In the genomic region with DNA sequence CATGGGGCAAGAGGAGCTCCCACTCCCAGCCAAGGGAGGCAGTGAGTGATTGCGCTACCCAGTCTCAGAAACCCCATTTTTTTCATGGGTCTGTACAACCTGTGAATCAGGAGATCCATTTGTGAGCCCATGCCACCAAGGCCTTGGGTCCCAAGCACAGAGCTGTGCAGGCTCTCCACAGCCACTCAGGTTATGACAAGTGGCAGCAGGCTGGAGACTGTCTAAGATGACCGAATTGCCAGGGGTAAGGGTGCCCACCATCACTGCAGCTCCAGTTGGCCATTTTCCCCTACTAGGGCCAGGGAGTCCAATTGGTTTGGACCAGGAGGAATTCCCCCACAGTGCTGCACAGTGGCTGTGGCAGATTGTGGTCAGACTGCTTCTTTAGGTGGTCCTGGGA, we compare ENCODE assay signal across 34 cellular contexts.
"Had no signal": no experiment of that assay in that cellular context is flagged by ENCODE, and none has a peak within 500 bp of the region (broad histone marks: within the 10 kb centered on the region; RNA-seq: fewer than 3 reads in every experiment).

No MANE protein-coding gene starts in this region.

- H3K36me3 ChIP-seq: MG63 had no signal

- DNase-seq: Karpas-422, Kasumi-1, MG63, MM.1S, MV-4-11, NCI-H1048, NCI-H1092, NCI-H1092 treated with DMSO at 0.1 percent for 48 hours, NCI-H1105, NCI-H1105 treated with DMSO at 0.1 percent for 48 hours, NCI-H1417, NCI-H1417 treated with DMSO at 0.1 percent for 48 hours, NCI-H1436, NCI-H1436 treated with DMSO at 0.1 percent for 48 hours, NCI-H146, NCI-H1694, NCI-H1694 treated with DMSO at 0.1 percent for 48 hours, NCI-H187, NCI-H187 treated with DMSO at 0.1 percent for 48 hours, NCI-H1930, NCI-H2029, NCI-H2029 treated with DMSO at 0.1 percent for 48 hours, NCI-H2081, NCI-H2081 treated with DMSO at 0.1 percent for 48 hours, NCI-H2107, NCI-H2171, NCI-H2171 treated with DMSO at 0.1 percent for 48 hours, NCI-H2227 treated with DMSO at 0.1 percent for 48 hours, NCI-H226, NCI-H345, NCI-H446, NCI-H446 treated with DMSO at 0.1 percent for 48 hours, NCI-H510A had no signal

- H3K27ac ChIP-seq: KMS-11 had no signal

- H3K27me3 ChIP-seq: MG63 had no signal

- H3K4me3 ChIP-seq: MG63 had no signal

- H3K9me3 ChIP-seq: MG63 had no signal

- H3K4me2 ChIP-seq: KMS-11 had no signal
